Comparison of ENCODE assay signal across 19 cellular contexts in the genomic region with DNA sequence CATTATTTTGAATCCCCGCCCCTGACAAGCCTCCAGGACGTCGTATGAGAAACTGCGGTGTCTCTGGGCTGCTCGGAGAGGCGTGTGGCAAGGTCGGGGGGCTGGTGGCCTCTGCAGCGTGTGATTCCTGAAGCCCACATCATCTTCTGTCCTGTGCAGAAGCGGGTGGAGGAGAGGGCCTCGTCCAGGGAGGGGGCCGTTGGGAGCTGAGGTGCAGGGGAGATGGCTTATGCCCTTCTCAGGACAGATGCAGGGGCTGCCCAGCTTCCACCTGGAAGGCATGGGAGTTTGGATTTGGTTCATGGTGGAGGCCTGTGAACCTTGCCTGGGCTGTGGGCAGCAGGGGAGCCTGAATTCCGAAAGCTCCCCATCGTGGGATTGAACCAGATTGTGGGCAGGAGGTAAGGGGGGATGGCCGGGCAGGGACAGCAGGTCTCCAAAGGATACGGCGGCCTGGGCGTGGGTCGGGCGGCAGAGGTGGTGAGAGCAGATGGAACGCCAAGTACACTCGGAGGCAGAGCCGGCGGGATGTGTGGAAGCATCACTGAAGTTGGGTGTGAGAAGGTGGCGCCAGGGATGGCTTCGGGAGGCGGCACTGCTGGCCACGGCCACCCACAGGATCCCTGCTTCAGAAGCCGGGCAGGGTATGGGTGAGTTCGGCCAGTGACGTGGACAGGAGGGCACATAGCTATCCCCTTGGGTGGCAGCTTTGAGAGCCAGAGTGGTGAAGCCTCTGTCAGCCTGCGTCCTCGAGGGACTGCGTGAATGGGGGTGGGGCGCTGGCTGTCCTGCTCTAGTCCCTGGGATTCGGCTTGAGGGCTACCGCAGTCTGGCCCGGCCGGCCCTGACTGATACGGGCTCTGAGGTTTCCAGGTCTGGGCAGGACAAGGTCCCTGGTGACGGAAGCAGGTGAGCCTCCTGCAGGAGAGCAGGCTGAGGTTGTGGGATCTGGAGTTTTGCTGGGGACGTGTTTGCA.
"Had no signal": no experiment of that assay in that cellular context is flagged by ENCODE, and none has a peak within 500 bp of the region (broad histone marks: within the 10 kb centered on the region; RNA-seq: fewer than 3 reads in every experiment).

No MANE protein-coding gene starts in this region.

- DNase-seq: activated B cell treated with CpG ODN at 0.5 μM for 24 hours; activated CD4-positive, alpha-beta memory T cell treated with anti-CD3 and anti-CD28 coated beads, Interleukin-2, amount 10 ng/mL, durations not matched to agents 7 days and 5 days; activated CD4-positive, alpha-beta T cell treated with anti-CD3 and anti-CD28 coated beads for 4 hours; activated naive CD4-positive, alpha-beta T cell treated with Interleukin-2 at 50 U/mL for 16 hours; activated T-cell treated with anti-CD3 and anti-CD28 coated beads, Interleukin-2, amount 50 U/mL, for 1 hour; cortex of kidney; stimulated activated CD4-positive, alpha-beta T cell treated with anti-CD3 and anti-CD28 coated beads, Interleukin-4, amount 100 ng/mL, for 24 hours had no signal

- H3K27ac ChIP-seq: ascending aorta, gastrocnemius medialis, heart left ventricle, psoas muscle, right lobe of liver, thoracic aorta, upper lobe of left lung had no signal

- H3K36me3 Mint-ChIP-seq: stimulated activated memory B cell treated with anti-CD40 and anti-IgM and Interleukin-4, amounts not matched to agents 10 μg/mL and 1 μg/mL and 100 μg/mL, for 72 hours had no signal

- H3K4me1 Mint-ChIP-seq: activated B cell treated with CpG ODN at 0.5 μM for 24 hours; activated CD4-positive, alpha-beta memory T cell treated with anti-CD3 and anti-CD28 coated beads, Interleukin-2, amount 10 ng/mL, durations not matched to agents 7 days and 5 days; activated T-helper 17 cell treated with anti-CD3 and anti-CD28 coated beads, Interleukin-2, amount 50 U/mL, for 72 hours; stimulated activated memory B cell treated with anti-CD40 and anti-IgM and Interleukin-4, amounts not matched to agents 10 μg/mL and 1 μg/mL and 100 μg/mL, for 72 hours had no signal

- H3K9me3 Mint-ChIP-seq: activated CD4-positive, alpha-beta memory T cell treated with anti-CD3 and anti-CD28 coated beads, Interleukin-2, amount 10 ng/mL, durations not matched to agents 7 days and 5 days; activated T-helper 17 cell treated with anti-CD3 and anti-CD28 coated beads, Interleukin-2, amount 50 U/mL, for 72 hours; T-helper 2 cell treated with Interferon-gamma antibody and Interleukin-4, amounts not matched to agents 5 μg/mL and 100 μg/mL, for 36 hours had no signal

- H3K27me3 Mint-ChIP-seq: activated B cell treated with CpG ODN at 0.5 μM for 24 hours; activated T-helper 17 cell treated with anti-CD3 and anti-CD28 coated beads, Interleukin-2, amount 50 U/mL, for 72 hours had no signal

- ATAC-seq: activated T-helper 17 cell treated with anti-CD3 and anti-CD28 coated beads, Interleukin-2, amount 50 U/mL, for 72 hours; esophagus mucosa; gastrocnemius medialis; psoas muscle; stimulated activated memory B cell treated with anti-CD40 and anti-IgM and Interleukin-4, amounts not matched to agents 10 μg/mL and 1 μg/mL and 100 μg/mL, for 72 hours had no signal

- H3K9me3 ChIP-seq: ascending aorta, gastrocnemius medialis, psoas muscle, right lobe of liver, thoracic aorta, upper lobe of left lung had no signal

- H3K27me3 ChIP-seq: ascending aorta, right lobe of liver, upper lobe of left lung had no signal

- H3K36me3 ChIP-seq: ascending aorta, gastrocnemius medialis, heart left ventricle, right lobe of liver, thoracic aorta, upper lobe of left lung had no signal

- H3K4me3 ChIP-seq: ascending aorta, gastrocnemius medialis, heart left ventricle, psoas muscle, right lobe of liver, smooth muscle cell, thoracic aorta, upper lobe of left lung had no signal

- H3K27ac Mint-ChIP-seq: activated B cell treated with CpG ODN at 0.5 μM for 24 hours; activated CD4-positive, alpha-beta memory T cell treated with anti-CD3 and anti-CD28 coated beads, Interleukin-2, amount 10 ng/mL, durations not matched to agents 7 days and 5 days; activated T-helper 17 cell treated with anti-CD3 and anti-CD28 coated beads, Interleukin-2, amount 50 U/mL, for 72 hours; stimulated activated memory B cell treated with anti-CD40 and anti-IgM and Interleukin-4, amounts not matched to agents 10 μg/mL and 1 μg/mL and 100 μg/mL, for 72 hours; T-helper 2 cell treated with Interferon-gamma antibody and Interleukin-4, amounts not matched to agents 5 μg/mL and 100 μg/mL, for 36 hours had no signal

- H3K4me1 ChIP-seq: ascending aorta, gastrocnemius medialis, heart left ventricle, psoas muscle, right lobe of liver, upper lobe of left lung had no signal

- H3K4me3 Mint-ChIP-seq: activated B cell treated with CpG ODN at 0.5 μM for 24 hours; activated CD4-positive, alpha-beta memory T cell treated with anti-CD3 and anti-CD28 coated beads, Interleukin-2, amount 10 ng/mL, durations not matched to agents 7 days and 5 days; activated T-helper 17 cell treated with anti-CD3 and anti-CD28 coated beads, Interleukin-2, amount 50 U/mL, for 72 hours; stimulated activated memory B cell treated with anti-CD40 and anti-IgM and Interleukin-4, amounts not matched to agents 10 μg/mL and 1 μg/mL and 100 μg/mL, for 72 hours; T-helper 2 cell treated with Interferon-gamma antibody and Interleukin-4, amounts not matched to agents 5 μg/mL and 100 μg/mL, for 36 hours had no signal
